ENCODE assay signal across 8 cellular contexts in the genomic region with DNA sequence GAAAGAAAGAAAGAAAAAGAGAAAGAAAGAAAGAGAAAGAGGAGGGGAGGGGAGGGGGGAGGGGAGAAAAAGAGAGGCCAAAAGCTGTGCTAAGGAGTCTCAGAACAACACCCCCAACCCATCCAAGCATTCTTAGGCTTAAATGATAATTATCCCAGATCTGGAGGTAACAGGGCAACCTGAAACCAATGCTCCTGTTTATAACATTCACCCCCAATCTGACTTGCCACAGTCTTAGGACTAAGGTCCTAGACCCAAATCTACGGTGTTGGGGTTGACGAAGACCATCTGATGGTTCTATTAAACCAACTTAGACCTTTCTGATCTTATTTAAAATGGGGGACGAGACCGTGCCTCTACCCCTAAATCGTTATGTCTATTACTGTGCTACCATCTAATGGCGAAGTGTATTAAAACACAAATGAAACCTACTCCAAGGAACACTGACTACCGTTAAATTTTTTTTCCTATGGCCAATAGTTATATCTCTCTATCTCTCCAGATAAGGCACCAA.
DNase-seq lines count a peak whose midpoint lies in the region; ATAC-seq and TF ChIP-seq lines count a peak whose summit lies in the region.

No MANE protein-coding gene starts in this region.

- no peaks in the 10 kb centered on the region for H3K27me3 ChIP-seq in brain microvascular endothelial cell (replicated peaks)
- no peaks in the 10 kb centered on the region for H3K27me3 ChIP-seq in tibial artery

- H3K27me3 Mint-ChIP-seq in CD14-positive monocyte (ENCODE audit: low read depth in 3 of 3): peaks cover 1 to 16% (median 5%) of the 10 kb centered on the region in 3 donors

- ATAC-seq in left colon (peak; percentile 85), GM21786 (IDR thresholded peaks at IDR 0.05; ENCODE audit: unreplicated experiment) (no peak)

- DNase-seq in NCI-H1417 (lab: John Stamatoyannopoulos, UW) (peak in 2 of 3 experiments; percentile 8 to 51), NCI-H1417 treated with DMSO at 0.1 percent for 48 hours (lab: John Stamatoyannopoulos, UW) (no peak), NCI-H2196 (lab: John Stamatoyannopoulos, UW; ENCODE audit: unreplicated experiment) (peak; percentile 57), brain microvascular endothelial cell (peak; percentile 31), left colon (no peak), tibial artery (no peak), CD14-positive monocyte (ENCODE audit: low spot score) (no peak)

- H3K27ac ChIP-seq in brain microvascular endothelial cell: no peak overlapping the region
- H3K27ac ChIP-seq in tibial artery: peak overlapping the region in 1 of 2 donors; percentile 51

- H3K4me3 ChIP-seq in brain microvascular endothelial cell (ENCODE audit: low read depth, low read length) (peak overlapping the region; percentile 38), tibial artery (peak overlapping the region; percentile 37 to 41)

- no peaks in the 10 kb centered on the region for H3K9me3 ChIP-seq in tibial artery

- TF ChIP-seq CTCF in brain microvascular endothelial cell (IDR thresholded peaks at IDR 0.05; ENCODE audit: low read depth, low read length, missing control alignments): peak; percentile 33
- TF ChIP-seq CTCF in tibial artery (IDR thresholded peaks at IDR 0.05): peak; percentile 41 to 57
- TF ChIP-seq CTCF in CD14-positive monocyte (IDR thresholded peaks at IDR 0.05): no peak

- H3K4me1 Mint-ChIP-seq in CD14-positive monocyte: peaks cover 2% of the 10 kb centered on the region

- peaks cover 0 to 2% (median 0%) of the 10 kb centered on the region in 7 donors for H3K9me3 Mint-ChIP-seq in CD14-positive monocyte

- H3K27ac Mint-ChIP-seq in CD14-positive monocyte: no peak overlapping the region

- in situ Hi-C loops in brain microvascular endothelial cell (cut with HindIII; ENCODE audit: low pct_ligation_motif_present, low sequenced_read_pairs): loop anchor here (25.0 kb wide), 1 partner anchor 800 kb away; no protein-coding TSS in a partner anchor

- H3K36me3 Mint-ChIP-seq in CD14-positive monocyte: no peaks in the 10 kb centered on the region

- H3K36me3 ChIP-seq in brain microvascular endothelial cell (replicated peaks) (no peaks in the 10 kb centered on the region), tibial artery (no peaks in the 10 kb centered on the region)

- peaks cover 0 to 5% (median 4%) of the 10 kb centered on the region in 4 donors for H3K4me1 ChIP-seq in tibial artery

- no peak overlapping the region for H3K4me3 Mint-ChIP-seq in CD14-positive monocyte

- intact Hi-C loops in left colon (cut with DNase I, micrococcal nuclease): loop anchor here in 1 of 2 donors (5.0 to 10.0 kb wide), 3 partner anchors 113 to 523 kb away; no protein-coding TSS in a partner anchor
- intact Hi-C loops in tibial artery (cut with DNase I; ENCODE audit: low total_unique reads): loop anchor here (10.0 kb wide), 2 partner anchors 203 to 803 kb away; no protein-coding TSS in a partner anchor
- intact Hi-C loops in CD14-positive monocyte (cut with micrococcal nuclease): no loop called here

Comparison
In these comparisons a context has a peak if more than half of its experiments do, and no peak if none do; other contexts are left out.
1. DNase-seq: peak in NCI-H1417 (2 of 3), NCI-H2196 (single experiment) and brain microvascular endothelial cell (single experiment); none in NCI-H1417 treated with DMSO at 0.1 percent for 48 hours (single experiment), left colon (0 of 2), tibial artery (0 of 2) and CD14-positive monocyte (single experiment).